In the genomic region with DNA sequence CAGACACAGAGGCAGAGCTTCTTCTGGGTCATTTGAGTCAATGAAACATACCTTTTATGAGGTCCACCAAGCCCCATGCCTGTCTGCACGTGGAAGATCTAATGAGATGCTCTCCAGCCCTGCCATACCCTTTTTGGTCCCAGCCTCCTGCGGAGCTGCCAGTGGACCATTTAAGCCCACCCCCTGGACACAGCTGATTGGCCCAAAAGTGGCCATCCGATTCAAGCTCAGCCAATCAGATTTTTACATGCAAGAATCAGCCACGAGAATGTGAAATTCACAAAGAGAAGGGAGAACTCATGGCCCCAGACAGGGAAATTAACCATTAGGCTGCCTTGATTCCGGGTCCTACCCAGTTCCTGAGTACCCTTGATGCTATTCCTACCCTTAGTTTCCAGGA, we compare ENCODE assay signal across 1 cellular context.
TF ChIP-seq lines count a peak whose summit lies in the region.

No MANE protein-coding gene starts in this region.

TF ChIP-seq in SK-N-SH, 30 proteins besides CTCF, POLR2A, EP300 and RAD21 (continued from another document):
- no peak for TF ChIP-seq JUND (IDR thresholded peaks at IDR 0.05)
- no peak for TF ChIP-seq RFX5 (IDR thresholded peaks at IDR 0.05; ENCODE audit: low read length)
- no peak for TF ChIP-seq EZH2phosphoT487 (IDR thresholded peaks at IDR 0.05; ENCODE audit: borderline replicate concordance, low read depth)
- TF ChIP-seq MEF2A (IDR thresholded peaks at IDR 0.05; ENCODE audit: borderline replicate concordance, low read depth): no peak
